Comparison of ENCODE assay signal across 7 cellular contexts in genomic region chr1:94949681-94950661, GRCh38. TPM values are rescaled to one million over a fixed set of nuclear protein-coding genes. Genes with fewer than 3 reads are reported as not detected.
DNase-seq lines count a peak whose midpoint lies in the region; ATAC-seq, FAIRE-seq and TF ChIP-seq lines count a peak whose summit lies in the region.

No MANE protein-coding gene starts in this region.

- H3K4me3 ChIP-seq in bronchial epithelial cell (ENCODE audit: low read depth, low read length) (no peak overlapping the region), transverse colon (no peak overlapping the region)
- no peak overlapping the region for H3K4me3 ChIP-seq in effector memory CD4-positive, alpha-beta T cell (ENCODE audit: insufficient read depth, low read depth, low read length, poor library complexity, severe bottlenecking)

- ATAC-seq in activated T-cell treated with anti-CD3 and anti-CD28 coated beads, Interleukin-2, amount 50 U/mL, for 72 hours (replicated peaks in 1 of 2) = no peak

- H3K27me3 Mint-ChIP-seq in activated T-cell treated with anti-CD3 and anti-CD28 coated beads, Interleukin-2, amount 50 U/mL, for 72 hours (ENCODE audit: low read depth) = no peaks in the 10 kb centered on the region

- TF ChIP-seq CTCF in bronchial epithelial cell (IDR thresholded peaks at IDR 0.05; ENCODE audit: insufficient read depth, low read length, severe bottlenecking) (no peak), transverse colon (IDR thresholded peaks at IDR 0.05) (no peak)

- no peak overlapping the region for H3K27ac Mint-ChIP-seq in activated T-cell treated with anti-CD3 and anti-CD28 coated beads, Interleukin-2, amount 50 U/mL, for 72 hours

- H3K36me3 Mint-ChIP-seq in activated T-cell treated with anti-CD3 and anti-CD28 coated beads, Interleukin-2, amount 50 U/mL, for 72 hours (ENCODE audit: insufficient read depth in 2 of 2) = peaks cover 2% of the 10 kb centered on the region in 2 donors

- H3K4me1 ChIP-seq in transverse colon = peaks cover 12 to 36% (median 18%) of the 10 kb centered on the region in 4 donors
- no peaks in the 10 kb centered on the region for H3K4me1 ChIP-seq in effector memory CD4-positive, alpha-beta T cell (ENCODE audit: control insufficient read depth, insufficient read depth, low read length, poor library complexity, severe bottlenecking)

- no peak for TF ChIP-seq POLR2A in transverse colon (IDR thresholded peaks at IDR 0.05)

- H3K27ac ChIP-seq in transverse colon = peak overlapping the region in 1 of 4 donors; percentile 54
- no peak overlapping the region for H3K27ac ChIP-seq in effector memory CD4-positive, alpha-beta T cell (ENCODE audit: insufficient read depth, low read length, poor library complexity, severe bottlenecking)

- FAIRE-seq in HTR-8/SVneo (lab: Jason Lieb, UNC) (no peak), bronchial epithelial cell (lab: Jason Lieb, UNC) (no peak)

- H3K4me1 Mint-ChIP-seq in activated T-cell treated with anti-CD3 and anti-CD28 coated beads, Interleukin-2, amount 50 U/mL, for 72 hours (ENCODE audit: low read depth) = no peaks in the 10 kb centered on the region

- in situ Hi-C loops in transverse colon (cut with MboI; ENCODE audit: low pct_ligation_motif_present in 1 of 4, low pct_unique_long_range_greater_than_20kb in 1 of 4, low sequenced_read_pairs in 3 of 4) = loop anchor here in 1 of 4 donors (25.0 kb wide), 1 partner anchor 87 kb away; no protein-coding TSS in a partner anchor

- TF ChIP-seq EP300 in transverse colon (IDR thresholded peaks at IDR 0.05; ENCODE audit: low read depth) = no peak

- 41 to 52% methylated on average over 4 of the region's 4 CpGs for WGBS in transverse colon (ENCODE audit: low coverage in 1 of 2), 2 donors

- DNase-seq in HTR-8/SVneo (ENCODE audit: insufficient read length, low spot score) (peak; percentile 38), NCI-H345 (lab: John Stamatoyannopoulos, UW) (peak; percentile 84), bronchial epithelial cell (ENCODE audit: low read depth) (peak; percentile 63), transverse colon (peak; percentile 19), NOMO-1 treated with DMSO at 0.1 percent for 48 hours (lab: John Stamatoyannopoulos, UW; ENCODE audit: unreplicated experiment) (no peak)
- DNase-seq in activated T-cell treated with anti-CD3 and anti-CD28 coated beads, Interleukin-2, amount 50 U/mL, for 72 hours = no peak
- no peak for DNase-seq in effector memory CD4-positive, alpha-beta T cell

- H3K9me3 Mint-ChIP-seq in activated T-cell treated with anti-CD3 and anti-CD28 coated beads, Interleukin-2, amount 50 U/mL, for 72 hours = no peaks in the 10 kb centered on the region

- intact Hi-C loops in transverse colon (cut with DNase I; ENCODE audit: low total_unique reads) = no loop called here

- H3K4me3 Mint-ChIP-seq in activated T-cell treated with anti-CD3 and anti-CD28 coated beads, Interleukin-2, amount 50 U/mL, for 72 hours = no peak overlapping the region

- H3K36me3 ChIP-seq in bronchial epithelial cell (ENCODE audit: control insufficient read depth, insufficient read depth, low read length) (no peaks in the 10 kb centered on the region), transverse colon (no peaks in the 10 kb centered on the region)
- H3K36me3 ChIP-seq in effector memory CD4-positive, alpha-beta T cell (ENCODE audit: control insufficient read depth, insufficient read depth, low read length) = no peaks in the 10 kb centered on the region

- H3K27me3 ChIP-seq in bronchial epithelial cell (ENCODE audit: control insufficient read depth, insufficient read depth, low read length) (no peaks in the 10 kb centered on the region), transverse colon (no peaks in the 10 kb centered on the region)
- H3K27me3 ChIP-seq in effector memory CD4-positive, alpha-beta T cell (replicated peaks; ENCODE audit: control insufficient read depth, insufficient read depth, low read length, poor library complexity, severe bottlenecking) = no peaks in the 10 kb centered on the region

- H3K9me3 ChIP-seq in transverse colon = no peaks in the 10 kb centered on the region
- H3K9me3 ChIP-seq in effector memory CD4-positive, alpha-beta T cell (ENCODE audit: control insufficient read depth, low read length) = no peaks in the 10 kb centered on the region

RNA-seq across cellular contexts. Expression of gene CNN3, which starts 23.1 kb away (rescaled TPM):
- total RNA-seq in bronchial epithelial cell (33.4 and 55.4 TPM in 2 replicates), transverse colon (10 to 100 TPM; 22.4 to 96.2 (median 59.7) TPM)
- total RNA-seq in activated T-cell treated with anti-CD3 and anti-CD28 coated beads, Interleukin-2, amount 50 U/mL, for 72 hours = 10 to 100 TPM in 1 of 2 donors, 1 to 10 TPM in 1; 6.3 to 11.2 TPM

Comparison
In these comparisons a context has a peak if more than half of its experiments do, and no peak if none do; other contexts are left out.
1. DNase-seq: peak in HTR-8/SVneo (single experiment), NCI-H345 (single experiment), bronchial epithelial cell (single experiment) and transverse colon (single experiment); none in activated T-cell treated with anti-CD3 and anti-CD28 coated beads, Interleukin-2, amount 50 U/mL, for 72 hours (0 of 2), NOMO-1 treated with DMSO at 0.1 percent for 48 hours (single experiment) and effector memory CD4-positive, alpha-beta T cell (0 of 3).